10 cellular contexts compared by ENCODE assay signal in genomic region chr10:29702288-29703164, GRCh38.
A peak's percentile ranks its signal among the peaks of the same experiment; 100 is the strongest.
DNase-seq lines count a peak whose midpoint lies in the region; ATAC-seq and TF ChIP-seq lines count a peak whose summit lies in the region.
"Had no signal": no experiment of that assay in that cellular context is flagged by ENCODE, and none has a peak within 500 bp of the region (broad histone marks: within the 10 kb centered on the region; RNA-seq: fewer than 3 reads in every experiment).

No MANE protein-coding gene starts in this region.

- peaks cover 12% of the 10 kb centered on the region for H3K4me1 Mint-ChIP-seq in HFFc6 (ENCODE audit: low read depth)
- peaks cover 31% of the 10 kb centered on the region for H3K4me1 Mint-ChIP-seq in chondrocyte (ENCODE audit: low read depth)
- peaks cover 26 to 42% of the 10 kb centered on the region in 2 donors for H3K4me1 Mint-ChIP-seq in natural killer cell

- H3K4me3 Mint-ChIP-seq in HFFc6: peak overlapping the region; percentile 47
- no peak overlapping the region for H3K4me3 Mint-ChIP-seq in chondrocyte (ENCODE audit: unreplicated experiment)
- peak overlapping the region; percentile 74 for H3K4me3 Mint-ChIP-seq in natural killer cell

- no peak overlapping the region for H3K27ac Mint-ChIP-seq in HFFc6
- H3K27ac Mint-ChIP-seq in chondrocyte (ENCODE audit: unreplicated experiment): peak overlapping the region; percentile 45
- H3K27ac Mint-ChIP-seq in natural killer cell: peak overlapping the region; percentile 80 to 88

- no peaks in the 10 kb centered on the region for H3K36me3 Mint-ChIP-seq in HFFc6 (ENCODE audit: low read depth)
- peaks cover 9% of the 10 kb centered on the region for H3K36me3 Mint-ChIP-seq in chondrocyte (ENCODE audit: low read depth)
- no peaks in the 10 kb centered on the region for H3K36me3 Mint-ChIP-seq in natural killer cell

- H3K9me3 Mint-ChIP-seq in HFFc6: no peaks in the 10 kb centered on the region
- no peaks in the 10 kb centered on the region for H3K9me3 Mint-ChIP-seq in chondrocyte (ENCODE audit: low read depth)
- no peaks in the 10 kb centered on the region for H3K9me3 Mint-ChIP-seq in natural killer cell

- ATAC-seq in natural killer cell: peak; percentile 47 to 73 (median 59)
- ATAC-seq in HG02678 (IDR thresholded peaks at IDR 0.05; ENCODE audit: unreplicated experiment): no peak
- no peak for ATAC-seq in GM19023 (IDR thresholded peaks at IDR 0.05; ENCODE audit: unreplicated experiment)

- DNase-seq in AG08396 (ENCODE audit: low spot score): peak; percentile 27
- no peak for DNase-seq in HFFc6
- no peak for DNase-seq in chondrocyte (ENCODE audit: low spot score)
- no peak for DNase-seq in natural killer cell
- DNase-seq in NCI-H2029 treated with DMSO at 0.1 percent for 48 hours (lab: John Stamatoyannopoulos, UW): no peak
- DNase-seq in stimulated activated CD4-positive, alpha-beta T cell treated with anti-CD3 and anti-CD28 coated beads, Interleukin-1b, Interleukin-23, amount 100 ng/mL, for 48 hours: no peak
- DNase-seq: Karpas-422; NK-92 treated with Interleukin-12 subunit alpha and Interleukin-12 subunit beta, amount 100 ng/mL, for 24 hours had no signal

- H3K27me3 Mint-ChIP-seq in HFFc6 (ENCODE audit: insufficient read depth) (peaks cover 25% of the 10 kb centered on the region), chondrocyte (ENCODE audit: low read depth) (no peaks in the 10 kb centered on the region), natural killer cell (ENCODE audit: low read depth in 2 of 2) (no peaks in the 10 kb centered on the region)

- intact Hi-C loops in natural killer cell (cut with micrococcal nuclease): no loop called here

- TF ChIP-seq CTCF in HFFc6 (IDR thresholded peaks at IDR 0.05) (no peak), chondrocyte (IDR thresholded peaks at IDR 0.05) (no peak), natural killer cell (IDR thresholded peaks at IDR 0.05) (no peak)

Comparison
In these comparisons a context has a peak if more than half of its experiments do, and no peak if none do; other contexts are left out.
1. ATAC-seq: peak in natural killer cell (3 of 3); none in HG02678 (single experiment) and GM19023 (single experiment).